1 cellular context compared by ENCODE assay signal in the genomic region with DNA sequence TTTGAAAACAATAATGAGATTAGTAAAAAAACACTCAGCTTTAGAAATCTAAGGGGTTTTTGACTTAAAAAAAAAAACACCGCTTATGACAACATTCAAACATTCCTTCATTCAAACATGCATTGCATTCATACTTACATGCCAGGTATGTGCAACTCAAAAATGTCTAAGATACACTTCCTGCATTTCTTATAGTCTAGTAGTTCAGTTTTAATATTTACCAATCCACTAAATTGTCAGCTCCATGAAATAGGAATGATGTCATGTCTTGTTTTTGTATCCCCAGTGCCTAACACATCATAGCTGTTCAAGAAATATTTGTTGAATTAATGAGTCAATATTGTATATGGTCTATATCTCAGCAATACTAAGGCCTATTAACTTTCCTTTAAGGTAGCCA.
TF ChIP-seq lines count a peak whose summit lies in the region.

No MANE protein-coding gene starts in this region.

TF ChIP-seq in IMR-90, 13 proteins besides CTCF, POLR2A, EP300 and RAD21 (continued from another document):
- TF ChIP-seq, protein P1, sequence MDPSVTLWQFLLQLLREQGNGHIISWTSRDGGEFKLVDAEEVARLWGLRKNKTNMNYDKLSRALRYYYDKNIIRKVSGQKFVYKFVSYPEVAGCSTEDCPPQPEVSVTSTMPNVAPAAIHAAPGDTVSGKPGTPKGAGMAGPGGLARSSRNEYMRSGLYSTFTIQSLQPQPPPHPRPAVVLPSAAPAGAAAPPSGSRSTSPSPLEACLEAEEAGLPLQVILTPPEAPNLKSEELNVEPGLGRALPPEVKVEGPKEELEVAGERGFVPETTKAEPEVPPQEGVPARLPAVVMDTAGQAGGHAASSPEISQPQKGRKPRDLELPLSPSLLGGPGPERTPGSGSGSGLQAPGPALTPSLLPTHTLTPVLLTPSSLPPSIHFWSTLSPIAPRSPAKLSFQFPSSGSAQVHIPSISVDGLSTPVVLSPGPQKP (IDR thresholded peaks at IDR 0.05; ENCODE audit: borderline replicate concordance, low read depth, low read length): no peak
TF ChIP-seq in IMR-90: peak in this region for 0.
